ENCODE assay signal across 8 cellular contexts in the genomic region with DNA sequence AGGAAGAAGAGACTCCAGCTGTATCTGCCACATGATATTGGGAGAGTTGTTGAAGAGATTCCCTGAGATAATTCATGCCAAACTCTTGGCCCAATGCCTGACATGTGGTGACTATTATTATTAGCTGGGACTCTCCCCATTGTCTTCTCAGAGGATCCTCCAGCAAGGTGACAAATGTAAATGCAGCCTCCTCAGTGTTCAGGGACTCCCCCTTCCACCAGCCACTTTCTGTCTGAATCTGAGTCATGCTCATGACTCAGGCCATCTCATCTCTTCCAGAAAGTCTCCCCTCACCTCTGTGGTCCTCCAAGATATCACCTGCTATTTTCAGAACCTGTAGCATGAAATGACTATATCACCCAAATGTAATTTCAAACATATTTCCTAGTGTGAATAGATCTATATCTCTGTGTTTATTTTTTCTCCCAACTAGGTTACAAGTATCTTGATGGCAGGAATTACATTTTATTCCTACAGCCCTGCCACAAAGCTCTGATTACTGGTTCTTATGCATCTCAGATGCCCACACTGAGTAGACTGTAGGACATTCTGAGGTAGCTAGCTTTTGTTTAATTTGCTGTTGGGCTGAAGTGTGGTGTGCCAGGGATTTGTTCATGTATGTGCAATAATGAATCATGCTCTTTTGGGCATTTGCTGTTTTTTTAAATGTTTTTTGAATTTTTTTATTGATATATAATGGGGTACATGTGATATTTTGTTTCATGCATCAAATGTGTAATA.
DNase-seq lines count a peak whose midpoint lies in the region; ATAC-seq, FAIRE-seq and TF ChIP-seq lines count a peak whose summit lies in the region.

No MANE protein-coding gene starts in this region.

- H3K27ac ChIP-seq in RWPE2 (ENCODE audit: poor library complexity, severe bottlenecking) (no peak overlapping the region), A673 (ENCODE audit: low read depth, low read length, poor library complexity, severe bottlenecking) (no peak overlapping the region), HepG2 (ENCODE audit: extremely low read length, insufficient read depth, low read length) (no peak overlapping the region)

- POLR2A ChIA-PET in A673 (lab: Charles Lee; ENCODE audit: low non-redundant PET) (no interaction called here), HepG2 (lab: Yijun Ruan, JAX) (no interaction called here)

- no peaks in the 10 kb centered on the region for H3K27me3 ChIP-seq in RWPE2 (ENCODE audit: insufficient read depth, poor library complexity, severe bottlenecking)
- no peaks in the 10 kb centered on the region for H3K27me3 ChIP-seq in A673 (replicated peaks; ENCODE audit: insufficient read depth, low read depth, low read length, poor library complexity)
- H3K27me3 ChIP-seq in HepG2 (ENCODE audit: control insufficient read depth in 1 of 2, insufficient read depth in 2 of 2, low read length in 2 of 2) = no peaks in the 10 kb centered on the region

- TF ChIP-seq EP300 in HepG2 (IDR thresholded peaks at IDR 0.05; ENCODE audit: low read depth in 2 of 2, low read length in 2 of 2) (no peak), HepG2 (CRISPR knock-in tag; IDR thresholded peaks at IDR 0.05; ENCODE audit: borderline replicate concordance) (no peak)

- H3K9ac ChIP-seq in HepG2 (ENCODE audit: insufficient read depth, low read depth, low read length) = no peak overlapping the region

- no peak for TF ChIP-seq RAD21 in HepG2 (CRISPR knock-in tag; IDR thresholded peaks at IDR 0.05)

- H3K36me3 ChIP-seq in RWPE2 (ENCODE audit: low read depth) = no peaks in the 10 kb centered on the region
- H3K36me3 ChIP-seq in A673 (ENCODE audit: insufficient read depth, low read length, poor library complexity, severe bottlenecking) = no peaks in the 10 kb centered on the region
- H3K36me3 ChIP-seq in HepG2 (replicated peaks in 1 of 2; ENCODE audit: control insufficient read depth in 1 of 2, insufficient read depth in 2 of 2, low read length in 2 of 2) = no peaks in the 10 kb centered on the region

- ATAC-seq in GM18511 (IDR thresholded peaks at IDR 0.05; ENCODE audit: unreplicated experiment) = peak; percentile 84
- ATAC-seq in HG02610 (IDR thresholded peaks at IDR 0.05; ENCODE audit: unreplicated experiment) = peak; percentile 85
- ATAC-seq in RWPE2 (ENCODE audit: low read depth) = peak; percentile 89
- ATAC-seq in HepG2 = no peak

- no peak for TF ChIP-seq POLR2A in HepG2 (IDR thresholded peaks at IDR 0.05; ENCODE audit: insufficient read depth in 1 of 2, low read depth in 2 of 2, low read length in 2 of 2)

- in situ Hi-C loops in HepG2 (cut with HindIII; ENCODE audit: extremely low pct_ligation_motif_present, low pct_unique_long_range_greater_than_20kb) = no loop called here

- BruUV-seq in A673 (replicated peaks; lab: Mats Ljungman, UMichigan) = no TSS peak
- no TSS peak for BruUV-seq in HepG2 (replicated peaks; lab: Mats Ljungman, UMichigan)

- no peak overlapping the region for H2AFZ ChIP-seq in HepG2 (ENCODE audit: low read length)

- DNase-seq in RWPE2 (ENCODE audit: low spot score) = no peak
- peak; percentile 62 for DNase-seq in fibroblast of mammary gland (ENCODE audit: low read depth)
- DNase-seq in dedifferentiated amniotic fluid mesenchymal stem cell (ENCODE audit: extremely low spot score) = no peak
- no peak for DNase-seq in A673 (ENCODE audit: low spot score)
- DNase-seq in iPS-NIHi7 (ENCODE audit: extremely low spot score) = no peak
- no peak for DNase-seq in HepG2 (ENCODE audit: low spot score)

- no peak overlapping the region for H3K4me2 ChIP-seq in HepG2 (ENCODE audit: low read depth, low read length)

- H3K4me1 ChIP-seq in RWPE2 (ENCODE audit: insufficient read depth, poor library complexity, severe bottlenecking) (no peaks in the 10 kb centered on the region), A673 (ENCODE audit: insufficient read depth, low read length, poor library complexity, severe bottlenecking) (no peaks in the 10 kb centered on the region), HepG2 (ENCODE audit: insufficient read depth, low read length) (no peaks in the 10 kb centered on the region)

- H4K20me1 ChIP-seq in HepG2 (ENCODE audit: insufficient read depth, low read length) = no peaks in the 10 kb centered on the region

- no peak overlapping the region for H3K4me3 ChIP-seq in RWPE2 (ENCODE audit: severe bottlenecking)
- no peak overlapping the region for H3K4me3 ChIP-seq in fibroblast of mammary gland (ENCODE audit: control insufficient read depth, low read depth, low read length)
- no peak overlapping the region for H3K4me3 ChIP-seq in A673 (ENCODE audit: low read depth, low read length, poor library complexity, severe bottlenecking)
- no peak overlapping the region for H3K4me3 ChIP-seq in HepG2 (replicated peaks in 1 of 3; ENCODE audit: insufficient read depth in 1 of 3, low read depth in 2 of 3, low read length in 3 of 3)

- TF ChIP-seq CTCF in RWPE2 (IDR thresholded peaks at IDR 0.05; ENCODE audit: poor library complexity, severe bottlenecking) (no peak), fibroblast of mammary gland (conservative IDR thresholded peaks at IDR 0.05; ENCODE audit: control insufficient read depth, insufficient read depth, low read depth, low read length) (no peak), A673 (conservative IDR thresholded peaks at IDR 0.05; ENCODE audit: low read depth, low read length) (no peak), HepG2 (CRISPR knock-in tag; IDR thresholded peaks at IDR 0.05) (no peak)

- intact Hi-C loops in A673 (cut with micrococcal nuclease; ENCODE audit: unreplicated experiment) = no loop called here
- intact Hi-C loops in HepG2 (cut with micrococcal nuclease; ENCODE audit: unreplicated experiment) = no loop called here

- H3K9me3 ChIP-seq in RWPE2 (ENCODE audit: severe bottlenecking) = no peaks in the 10 kb centered on the region
- H3K9me3 ChIP-seq in A673 (ENCODE audit: low read depth, low read length, poor library complexity, severe bottlenecking) = no peaks in the 10 kb centered on the region
- no peaks in the 10 kb centered on the region for H3K9me3 ChIP-seq in HepG2 (ENCODE audit: low read length)

- CTCF ChIA-PET in A673 (lab: Charles Lee) = no interaction called here
- CTCF ChIA-PET in HepG2 (lab: Yijun Ruan, JAX; ENCODE audit: low intra/inter-chr PET ratio, low total read pairs) = no interaction called here

- H3K79me2 ChIP-seq in HepG2 (ENCODE audit: insufficient read depth, low read length) = no peaks in the 10 kb centered on the region

- no peak for FAIRE-seq in HepG2 (lab: Jason Lieb, UNC)

TF ChIP-seq in HepG2, 621 proteins besides CTCF, POLR2A, EP300 and RAD21:
- TF ChIP-seq, protein P1, sequence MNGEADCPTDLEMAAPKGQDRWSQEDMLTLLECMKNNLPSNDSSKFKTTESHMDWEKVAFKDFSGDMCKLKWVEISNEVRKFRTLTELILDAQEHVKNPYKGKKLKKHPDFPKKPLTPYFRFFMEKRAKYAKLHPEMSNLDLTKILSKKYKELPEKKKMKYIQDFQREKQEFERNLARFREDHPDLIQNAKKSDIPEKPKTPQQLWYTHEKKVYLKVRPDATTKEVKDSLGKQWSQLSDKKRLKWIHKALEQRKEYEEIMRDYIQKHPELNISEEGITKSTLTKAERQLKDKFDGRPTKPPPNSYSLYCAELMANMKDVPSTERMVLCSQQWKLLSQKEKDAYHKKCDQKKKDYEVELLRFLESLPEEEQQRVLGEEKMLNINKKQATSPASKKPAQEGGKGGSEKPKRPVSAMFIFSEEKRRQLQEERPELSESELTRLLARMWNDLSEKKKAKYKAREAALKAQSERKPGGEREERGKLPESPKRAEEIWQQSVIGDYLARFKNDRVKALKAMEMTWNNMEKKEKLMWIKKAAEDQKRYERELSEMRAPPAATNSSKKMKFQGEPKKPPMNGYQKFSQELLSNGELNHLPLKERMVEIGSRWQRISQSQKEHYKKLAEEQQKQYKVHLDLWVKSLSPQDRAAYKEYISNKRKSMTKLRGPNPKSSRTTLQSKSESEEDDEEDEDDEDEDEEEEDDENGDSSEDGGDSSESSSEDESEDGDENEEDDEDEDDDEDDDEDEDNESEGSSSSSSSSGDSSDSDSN (CRISPR knock-in tag; IDR thresholded peaks at IDR 0.05) = no peak
- TF ChIP-seq MAFF (IDR thresholded peaks at IDR 0.05; ENCODE audit: low read depth, low read length) (no peak), ZBTB14 (CRISPR knock-in tag; IDR thresholded peaks at IDR 0.05) (no peak), ARID2 (CRISPR knock-in tag; IDR thresholded peaks at IDR 0.05; ENCODE audit: borderline replicate concordance) (no peak), HNRNPH1 (optimal IDR thresholded peaks at IDR 0.05; ENCODE audit: low read depth, low read length) (no peak), MED1 (CRISPR knock-in tag; IDR thresholded peaks at IDR 0.05) (no peak), ZNF772 (CRISPR knock-in tag; IDR thresholded peaks at IDR 0.05) (no peak), ZNF616 (CRISPR knock-in tag; IDR thresholded peaks at IDR 0.05; ENCODE audit: low read depth) (no peak), HMGA1 (CRISPR knock-in tag; conservative IDR thresholded peaks at IDR 0.05) (no peak), BRF2 (CRISPR knock-in tag; IDR thresholded peaks at IDR 0.05) (no peak)
- TF ChIP-seq, protein P2, sequence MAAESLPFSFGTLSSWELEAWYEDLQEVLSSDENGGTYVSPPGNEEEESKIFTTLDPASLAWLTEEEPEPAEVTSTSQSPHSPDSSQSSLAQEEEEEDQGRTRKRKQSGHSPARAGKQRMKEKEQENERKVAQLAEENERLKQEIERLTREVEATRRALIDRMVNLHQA (CRISPR knock-in tag; IDR thresholded peaks at IDR 0.05) = no peak
